8 cellular contexts compared by ENCODE assay signal in genomic region chr17:35046740-35047283, GRCh38. TPM values are rescaled to one million over a fixed set of nuclear protein-coding genes. Genes with fewer than 3 reads are reported as not detected.
A peak's percentile ranks its signal among the peaks of the same experiment; 100 is the strongest.
DNase-seq lines count a peak whose midpoint lies in the region; ATAC-seq and TF ChIP-seq lines count a peak whose summit lies in the region.

No MANE protein-coding gene starts in this region.

- peak overlapping the region; percentile 86 for H3K4me3 Mint-ChIP-seq in activated T-helper 17 cell treated with anti-CD3 and anti-CD28 coated beads, Interleukin-2, amount 50 U/mL, for 72 hours
- H3K4me3 Mint-ChIP-seq in stimulated activated naive CD8-positive, alpha-beta T cell treated with anti-CD3 and anti-CD28 coated beads, Interleukin-15, amount 100 ng/mL, for 72 hours, result peak overlapping the region; percentile 75 to 83

- H3K9me3 ChIP-seq in right lobe of liver (no peaks in the 10 kb centered on the region), right cardiac atrium (ENCODE audit: control insufficient read depth, low read length) (no peaks in the 10 kb centered on the region)

- peaks cover 7 to 52% (median 25%) of the 10 kb centered on the region in 4 donors for H3K4me1 ChIP-seq in right lobe of liver
- H3K4me1 ChIP-seq in right cardiac atrium (ENCODE audit: control insufficient read depth, insufficient read depth, low read length), result no peaks in the 10 kb centered on the region

- no peak for TF ChIP-seq POLR2A in right lobe of liver (IDR thresholded peaks at IDR 0.05)

- H3K4me3 ChIP-seq in right lobe of liver (no peak overlapping the region), right cardiac atrium (ENCODE audit: low read length) (no peak overlapping the region)

- H3K4me1 Mint-ChIP-seq in activated T-helper 17 cell treated with anti-CD3 and anti-CD28 coated beads, Interleukin-2, amount 50 U/mL, for 72 hours, result peaks cover 49% of the 10 kb centered on the region
- peaks cover 76% of the 10 kb centered on the region for H3K4me1 Mint-ChIP-seq in stimulated activated naive CD8-positive, alpha-beta T cell treated with anti-CD3 and anti-CD28 coated beads, Interleukin-15, amount 100 ng/mL, for 72 hours

- H3K36me3 Mint-ChIP-seq in activated T-helper 17 cell treated with anti-CD3 and anti-CD28 coated beads, Interleukin-2, amount 50 U/mL, for 72 hours (ENCODE audit: low read depth), result peaks cover 17% of the 10 kb centered on the region

- H3K27me3 ChIP-seq in right lobe of liver, result no peaks in the 10 kb centered on the region
- H3K27me3 ChIP-seq in right cardiac atrium (ENCODE audit: control insufficient read depth, insufficient read depth), result no peaks in the 10 kb centered on the region

- H3K27me3 Mint-ChIP-seq in activated T-helper 17 cell treated with anti-CD3 and anti-CD28 coated beads, Interleukin-2, amount 50 U/mL, for 72 hours, result no peaks in the 10 kb centered on the region
- no peaks in the 10 kb centered on the region for H3K27me3 Mint-ChIP-seq in stimulated activated naive CD8-positive, alpha-beta T cell treated with anti-CD3 and anti-CD28 coated beads, Interleukin-15, amount 100 ng/mL, for 72 hours

- H3K36me3 ChIP-seq in right lobe of liver, result no peaks in the 10 kb centered on the region

- peak overlapping the region; percentile 94 for H3K27ac Mint-ChIP-seq in activated T-helper 17 cell treated with anti-CD3 and anti-CD28 coated beads, Interleukin-2, amount 50 U/mL, for 72 hours
- peak overlapping the region; percentile 92 to 96 for H3K27ac Mint-ChIP-seq in stimulated activated naive CD8-positive, alpha-beta T cell treated with anti-CD3 and anti-CD28 coated beads, Interleukin-15, amount 100 ng/mL, for 72 hours

- 22% methylated on average over 5 of the region's 5 CpGs for WGBS in right lobe of liver (ENCODE audit: insufficient coverage, low coverage, low lambda C conversion rate, missing lambda C conversion rate)
- 67% methylated on average over 5 of the region's 5 CpGs for WGBS in right cardiac atrium

- H3K27ac ChIP-seq in right lobe of liver (peak overlapping the region in 2 of 3 donors; percentile 1 to 29), right cardiac atrium (ENCODE audit: low read length) (no peak overlapping the region)

- no peaks in the 10 kb centered on the region for H3K9me3 Mint-ChIP-seq in activated T-helper 17 cell treated with anti-CD3 and anti-CD28 coated beads, Interleukin-2, amount 50 U/mL, for 72 hours
- H3K9me3 Mint-ChIP-seq in stimulated activated naive CD8-positive, alpha-beta T cell treated with anti-CD3 and anti-CD28 coated beads, Interleukin-15, amount 100 ng/mL, for 72 hours, result no peaks in the 10 kb centered on the region

- TF ChIP-seq CTCF in right lobe of liver (IDR thresholded peaks at IDR 0.05), result no peak

- intact Hi-C loops in right lobe of liver (cut with DNase I) (no loop called here), right cardiac atrium (cut with DNase I) (no loop called here)

- ATAC-seq in GM19438 (IDR thresholded peaks at IDR 0.05; ENCODE audit: low read depth, unreplicated experiment) (peak; percentile 56), right lobe of liver (peak in 1 of 4 donors; percentile 44), GM21723 (IDR thresholded peaks at IDR 0.05; ENCODE audit: unreplicated experiment) (no peak), right cardiac atrium (no peak)
- ATAC-seq in activated T-helper 17 cell treated with anti-CD3 and anti-CD28 coated beads, Interleukin-2, amount 50 U/mL, for 72 hours (replicated peaks), result peak; percentile 96
- peak; percentile 99 for ATAC-seq in stimulated activated naive CD8-positive, alpha-beta T cell treated with anti-CD3 and anti-CD28 coated beads, Interleukin-15, amount 100 ng/mL, for 72 hours

- DNase-seq in NAMALWA (ENCODE audit: low spot score), result peak; percentile 40
- DNase-seq in right lobe of liver, result no peak
- DNase-seq in stimulated activated naive CD8-positive, alpha-beta T cell treated with anti-CD3 and anti-CD28 coated beads, Interleukin-15, amount 100 ng/mL, for 72 hours, result peak; percentile 71 to 78
- DNase-seq in hepatic stellate cell (ENCODE audit: low spot score), result no peak
- DNase-seq in right cardiac atrium, result no peak

RNA-seq across cellular contexts. Expression of gene RFFL, which starts 16.7 kb away (rescaled TPM):
- total RNA-seq in activated T-helper 17 cell treated with anti-CD3 and anti-CD28 coated beads, Interleukin-2, amount 50 U/mL, for 72 hours, result 10 to 100 TPM; 32.9 to 51.1 TPM
- total RNA-seq in right lobe of liver (10 to 100 TPM; 29.0 to 39.0 (median 34.1) TPM), right cardiac atrium (10 to 100 TPM; 17.2 to 20.0 (median 18.4) TPM)
- 5.7 TPM for polyA plus RNA-seq in right cardiac atrium

Comparison
In these comparisons a context has a peak if more than half of its experiments do, and no peak if none do; other contexts are left out.
1. ATAC-seq: peak in GM19438 (single experiment), activated T-helper 17 cell treated with anti-CD3 and anti-CD28 coated beads, Interleukin-2, amount 50 U/mL, for 72 hours (single experiment) and stimulated activated naive CD8-positive, alpha-beta T cell treated with anti-CD3 and anti-CD28 coated beads, Interleukin-15, amount 100 ng/mL, for 72 hours (single experiment); none in GM21723 (single experiment) and right cardiac atrium (0 of 2).
2. DNase-seq: peak in NAMALWA (single experiment) and stimulated activated naive CD8-positive, alpha-beta T cell treated with anti-CD3 and anti-CD28 coated beads, Interleukin-15, amount 100 ng/mL, for 72 hours (2 of 2); none in right lobe of liver (0 of 3), hepatic stellate cell (single experiment) and right cardiac atrium (0 of 3).